ENCODE assay signal across 20 cellular contexts in the genomic region with DNA sequence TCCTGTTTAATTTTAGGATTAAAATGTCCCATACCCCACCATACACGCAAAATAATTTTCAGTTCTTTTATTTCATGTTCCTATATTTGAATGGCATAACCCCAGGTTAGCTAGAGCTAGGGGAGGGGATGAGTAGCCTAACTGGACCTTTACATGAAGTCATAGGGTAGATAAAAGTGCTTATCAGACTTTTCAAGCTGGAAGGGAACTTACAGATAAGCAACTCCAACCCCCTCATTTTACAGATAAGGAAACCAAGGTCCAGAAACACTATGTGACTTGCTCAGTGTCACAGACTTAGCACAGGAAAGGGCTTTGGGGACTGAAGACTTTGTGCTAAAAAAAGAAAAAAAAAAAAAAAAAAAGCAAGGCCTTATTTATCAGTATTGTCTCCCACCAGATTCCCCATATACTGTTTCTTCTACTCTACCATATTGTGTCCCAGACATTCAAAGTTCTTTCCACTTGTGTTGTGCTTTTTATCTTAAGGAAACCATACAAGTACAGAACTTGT.
"Had no signal": no experiment of that assay in that cellular context is flagged by ENCODE, and none has a peak within 500 bp of the region (broad histone marks: within the 10 kb centered on the region; RNA-seq: fewer than 3 reads in every experiment).

No MANE protein-coding gene starts in this region.

- H3K27me3 ChIP-seq: adrenal gland, foreskin keratinocyte, left lung, neutrophil, pancreas, upper lobe of right lung had no signal

- H3K4me1 ChIP-seq: adrenal gland, foreskin keratinocyte, left lung, pancreas, spleen, upper lobe of right lung had no signal

- H3K27ac ChIP-seq: adrenal gland, foreskin keratinocyte, left lung, neutrophil, pancreas, spleen, upper lobe of right lung had no signal

- H3K4me3 Mint-ChIP-seq: activated T-helper 1 cell treated with anti-CD3 and anti-CD28 coated beads, Interleukin-12 subunit alpha, Interleukin-12 subunit beta, Interleukin-2, Interleukin-4 antibody, amounts not matched to agents 30 ng/mL and 10 ng/mL and 1 ng/mL, durations not matched to agents 14 hours and 24 hours and 36 hours; effector memory CD8-positive, alpha-beta T cell; naive B cell; T-helper 1 cell treated with Interleukin-12 subunit alpha and Interleukin-12 subunit beta and Interleukin-4 antibody, amounts not matched to agents 30 μg/mL and 1 μg/mL, for 36 hours had no signal

- H3K4me1 Mint-ChIP-seq: naive B cell had no signal

- H3K36me3 Mint-ChIP-seq: activated naive CD4-positive, alpha-beta T cell treated with anti-CD3 and anti-CD28 coated beads, Interleukin-2, amount 50 U/mL, for 72 hours; naive B cell had no signal

- H3K27me3 Mint-ChIP-seq: effector memory CD8-positive, alpha-beta T cell had no signal

- H3K36me3 ChIP-seq: adrenal gland, left lung, neutrophil, pancreas, spleen, upper lobe of right lung had no signal

- H3K4me3 ChIP-seq: adrenal gland, left lung, mucosa of descending colon, pancreas, spleen, upper lobe of right lung had no signal

- ATAC-seq: activated naive CD4-positive, alpha-beta T cell treated with anti-CD3 and anti-CD28 coated beads, Interleukin-2, amount 50 U/mL, for 72 hours; effector memory CD8-positive, alpha-beta T cell; foreskin keratinocyte; left lung; mucosa of descending colon; sciatic nerve; upper lobe of right lung had no signal

- DNase-seq: activated CD4-positive, alpha-beta T cell treated with anti-CD3 and anti-CD28 coated beads, Interleukin-2, amount 50 U/mL, for 48 hours; activated gamma-delta T cell treated with Interleukin-2 at 50 U/mL for 16 hours; adrenal gland; effector memory CD8-positive, alpha-beta T cell; foreskin keratinocyte; glutamatergic neuron; left lung; mammary epithelial cell; mucosa of descending colon; naive B cell; pancreas; spleen; stimulated activated CD8-positive, alpha-beta memory T cell treated with anti-CD3 and anti-CD28 coated beads, Interleukin-4, amount 100 ng/mL, for 48 hours; stimulated activated naive CD4-positive, alpha-beta T cell; upper lobe of right lung had no signal

- H3K9me3 Mint-ChIP-seq: activated naive CD4-positive, alpha-beta T cell treated with anti-CD3 and anti-CD28 coated beads, Interleukin-2, amount 50 U/mL, for 72 hours; effector memory CD8-positive, alpha-beta T cell had no signal

- H3K27ac Mint-ChIP-seq: activated naive CD4-positive, alpha-beta T cell treated with anti-CD3 and anti-CD28 coated beads, Interleukin-2, amount 50 U/mL, for 72 hours; activated T-helper 1 cell treated with anti-CD3 and anti-CD28 coated beads, Interleukin-12 subunit alpha, Interleukin-12 subunit beta, Interleukin-2, Interleukin-4 antibody, amounts not matched to agents 30 ng/mL and 10 ng/mL and 1 ng/mL, durations not matched to agents 14 hours and 24 hours and 36 hours; effector memory CD8-positive, alpha-beta T cell; naive B cell; T-helper 1 cell treated with Interleukin-12 subunit alpha and Interleukin-12 subunit beta and Interleukin-4 antibody, amounts not matched to agents 30 μg/mL and 1 μg/mL, for 36 hours had no signal

- H3K9me3 ChIP-seq: adrenal gland, left lung, mucosa of descending colon, neutrophil, pancreas, spleen, upper lobe of right lung had no signal
